Comparison of ENCODE assay signal across 19 cellular contexts in genomic region chr5:54704825-54705224, GRCh38.
"Had no signal": no experiment of that assay in that cellular context is flagged by ENCODE, and none has a peak within 500 bp of the region (broad histone marks: within the 10 kb centered on the region; RNA-seq: fewer than 3 reads in every experiment).

No MANE protein-coding gene starts in this region.

- H2AFZ ChIP-seq: hepatocyte, neural progenitor cell had no signal

- H3K4me3 ChIP-seq: hepatocyte, neural progenitor cell, spleen, upper lobe of right lung had no signal

- H3K9me3 ChIP-seq: spleen, upper lobe of right lung had no signal

- H3K4me2 ChIP-seq: hepatocyte, neural progenitor cell had no signal

- ATAC-seq: upper lobe of right lung had no signal

- H3K27ac ChIP-seq: epithelial cell of prostate, hepatocyte, neural progenitor cell, upper lobe of right lung had no signal

- H3K9ac ChIP-seq: neural progenitor cell had no signal

- H3K27me3 ChIP-seq: hepatocyte, upper lobe of right lung had no signal

- H3K36me3 ChIP-seq: neural progenitor cell, spleen, upper lobe of right lung had no signal

- DNase-seq: activated B cell treated with CpG ODN at 0.5 μM for 24 hours; activated CD4-positive, alpha-beta T cell treated with anti-CD3 and anti-CD28 coated beads for 4 hours; activated CD4-positive, alpha-beta T cell treated with anti-CD3 and anti-CD28 coated beads, Interleukin-2, amount 50 U/mL, for 48 hours; activated CD8-positive, alpha-beta memory T cell treated with anti-CD3 and anti-CD28 coated beads, Interleukin-2, amount 50 U/mL, for 48 hours; activated naive CD4-positive, alpha-beta T cell treated with Interleukin-2 at 50 U/mL for 16 hours; activated naive CD8-positive, alpha-beta T cell treated with anti-CD3 and anti-CD28 coated beads for 36 hours; activated T-cell treated with anti-CD3 and anti-CD28 coated beads, Interleukin-2, amount 50 U/mL, for 48 hours; foreskin fibroblast; immature natural killer cell; kidney glomerular epithelial cell; naive B cell; spleen; stimulated activated CD4-positive, alpha-beta T cell treated with anti-CD3 and anti-CD28 coated beads, Interleukin-4, amount 100 ng/mL, for 1 hour; stimulated activated naive CD4-positive, alpha-beta T cell; T-helper 9 cell; upper lobe of right lung had no signal
